Comparison of ENCODE assay signal across 15 cellular contexts in the genomic region with DNA sequence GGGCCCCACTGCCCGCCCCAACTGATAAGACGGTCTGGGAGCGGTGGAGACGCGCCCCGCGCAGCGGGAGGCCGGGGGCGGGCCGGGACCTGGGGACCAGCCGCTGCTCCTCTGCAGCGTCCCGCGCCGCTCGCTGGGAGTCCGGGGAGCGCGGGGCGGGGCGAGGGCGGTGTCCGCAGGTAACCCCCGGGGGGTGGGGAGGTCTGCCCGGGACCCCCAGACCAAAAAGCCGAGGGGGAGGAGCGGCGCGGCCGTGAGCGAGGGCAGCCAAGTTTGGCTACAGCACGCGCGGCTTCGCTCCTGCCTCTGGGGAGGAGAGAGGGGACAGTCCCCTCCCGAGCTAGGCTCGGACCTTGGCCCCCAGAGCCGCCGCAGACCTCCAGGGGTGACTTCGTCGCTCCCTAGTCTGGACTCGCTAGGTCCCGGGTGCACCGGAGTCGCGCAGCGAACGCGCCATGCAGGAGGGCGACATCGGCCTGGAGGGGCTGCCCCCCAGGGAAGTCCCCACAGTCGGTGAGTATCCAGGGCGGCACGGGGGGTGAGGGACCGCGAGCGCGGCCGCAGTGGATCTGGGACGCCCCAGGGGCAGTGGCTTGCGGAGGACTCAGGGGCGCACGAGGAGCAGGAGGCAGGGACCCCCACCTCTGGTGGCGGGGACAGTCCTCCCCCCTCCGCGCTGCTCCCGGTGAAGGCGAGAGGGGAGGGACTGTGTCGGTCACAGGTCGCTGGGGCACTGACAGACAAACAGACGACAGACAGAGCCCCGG.
A peak's percentile ranks its signal among the peaks of the same experiment; 100 is the strongest.
DNase-seq lines count a peak whose midpoint lies in the region; ATAC-seq, FAIRE-seq and TF ChIP-seq lines count a peak whose summit lies in the region.
"Had no signal": no experiment of that assay in that cellular context is flagged by ENCODE, and none has a peak within 500 bp of the region (broad histone marks: within the 10 kb centered on the region; RNA-seq: fewer than 3 reads in every experiment).

No MANE protein-coding gene starts in this region.

- intact Hi-C loops in K562 (cut with micrococcal nuclease) (no loop called here), prostate gland (cut with DNase I) (no loop called here)

- BruUV-seq in K562 (replicated peaks; lab: Mats Ljungman, UMichigan) = no TSS peak

- TF ChIP-seq POLR2A in K562 (conservative IDR thresholded peaks at IDR 0.05) (no peak), prostate gland (IDR thresholded peaks at IDR 0.05) (no peak)

- H3K27me3 ChIP-seq in BE2C (peaks cover 49% of the 10 kb centered on the region), K562 (ENCODE audit: control insufficient read depth in 2 of 2, insufficient read depth in 2 of 2, low read length in 2 of 2) (peaks cover 6 to 14% of the 10 kb centered on the region in 2 experiments; a peak in 4 of 5 replicates), prostate gland (replicated peaks; ENCODE audit: insufficient read depth) (peaks cover 12% of the 10 kb centered on the region)

- H3K9me3 ChIP-seq in BE2C = no peaks in the 10 kb centered on the region
- no peaks in the 10 kb centered on the region for H3K9me3 ChIP-seq in K562 (replicated peaks; ENCODE audit: control insufficient read depth, insufficient read depth, low read depth, low read length)
- H3K9me3 ChIP-seq in iPS-18c (ENCODE audit: control insufficient read depth, insufficient read depth, low read length) = no peaks in the 10 kb centered on the region
- H3K9me3 ChIP-seq in prostate gland = no peaks in the 10 kb centered on the region

- no peaks in the 10 kb centered on the region for H3K9me1 ChIP-seq in K562 (ENCODE audit: control insufficient read depth, insufficient read depth, low read length)

- no peaks in the 10 kb centered on the region for H3K79me2 ChIP-seq in K562 (ENCODE audit: control insufficient read depth, insufficient read depth, low read length)

- H3K4me1 ChIP-seq in BE2C = peaks cover 6% of the 10 kb centered on the region
- H3K4me1 ChIP-seq in K562 (replicated peaks in 1 of 2; ENCODE audit: control insufficient read depth in 2 of 2, insufficient read depth in 2 of 2, low read length in 2 of 2) = peaks cover 27 to 55% of the 10 kb centered on the region in 2 experiments; a peak in 4 of 5 replicates
- H3K4me1 ChIP-seq in prostate gland (replicated peaks) = peaks cover 4% of the 10 kb centered on the region

- TF ChIP-seq CTCF in BE2C (IDR thresholded peaks at IDR 0.05; ENCODE audit: low read depth, low read length) = no peak
- TF ChIP-seq CTCF in K562 (IDR thresholded peaks at IDR 0.05 in 2 of 3, conservative IDR thresholded peaks at IDR 0.05 in 1 of 3; ENCODE audit: insufficient read depth in 2 of 3, low read depth in 1 of 3, low read length in 3 of 3) = no peak
- no peak for TF ChIP-seq CTCF in prostate gland (IDR thresholded peaks at IDR 0.05)

- peak overlapping the region; percentile 35 for H3K4me2 ChIP-seq in K562 (ENCODE audit: insufficient read depth, low read length)

- H3K36me3 ChIP-seq in BE2C = no peaks in the 10 kb centered on the region
- no peaks in the 10 kb centered on the region for H3K36me3 ChIP-seq in K562 (ENCODE audit: control insufficient read depth, insufficient read depth, low read length)
- H3K36me3 ChIP-seq in prostate gland = no peaks in the 10 kb centered on the region

- H3K9ac ChIP-seq in K562 (ENCODE audit: insufficient read depth in 1 of 2, low read depth in 2 of 2, low read length in 2 of 2) = peak overlapping the region in 1 of 2 experiments; percentile 60; a peak in 3 of 4 replicates

- in situ Hi-C loops in K562 (cut with MboI) = no loop called here

- DNase-seq in BE2C (no peak), K562 (ENCODE audit: extremely low read depth in 1 of 4, low spot score in 3 of 4) (peak; percentile 63 to 89 (median 80)), prostate gland (ENCODE audit: low spot score) (no peak), NCI-H2029 (lab: John Stamatoyannopoulos, UW) (no peak), NCI-H526 treated with DMSO at 0.1 percent for 48 hours (lab: John Stamatoyannopoulos, UW) (no peak)
- DNase-seq: activated CD4-positive, alpha-beta T cell treated with anti-CD3 and anti-CD28 coated beads, Interleukin-2, amount 50 U/mL, for 1 hour; activated naive CD4-positive, alpha-beta T cell treated with anti-CD3 and anti-CD28 coated beads, Interleukin-2, amount 50 U/mL, for 16 hours; AML-193; hypothalamus; KG1; NCI-H524 had no signal

- WGBS in K562 (ENCODE audit: insufficient coverage, low coverage, missing lambda C conversion rate) = 15% methylated on average over 14 of the region's 73 CpGs
- 6% methylated on average over 42 of the region's 73 CpGs for WGBS in prostate gland

- H2AFZ ChIP-seq in K562 (ENCODE audit: low read depth, low read length) = peak overlapping the region; percentile 53; the same call in 1 of the 2 replicates

- CTCF ChIA-PET in K562 (lab: Yijun Ruan, JAX; ENCODE audit: low intra/inter-chr PET ratio) = no interaction called here

- no peak overlapping the region for H3K27ac ChIP-seq in K562 (ENCODE audit: extremely low read depth, low read depth, low read length)
- no peak overlapping the region for H3K27ac ChIP-seq in prostate gland
- H3K27ac ChIP-seq: SK-N-MC had no signal

- peaks cover 6% of the 10 kb centered on the region; the same call in 1 of the 2 replicates for H4K20me1 ChIP-seq in K562 (replicated peaks; ENCODE audit: control insufficient read depth, insufficient read depth, low read length)

- no peak for TF ChIP-seq EP300 in K562 (IDR thresholded peaks at IDR 0.05; ENCODE audit: low read length)

- POLR2A ChIA-PET in K562 (lab: Yijun Ruan, JAX) = no interaction called here

- ATAC-seq in K562 = peak; percentile 59
- no peak for ATAC-seq in GM18858 (IDR thresholded peaks at IDR 0.05; ENCODE audit: unreplicated experiment)
- no peak for ATAC-seq in GM19452 (IDR thresholded peaks at IDR 0.05; ENCODE audit: unreplicated experiment)

- H3K4me3 ChIP-seq in BE2C (ENCODE audit: low read depth, low read length) (peak overlapping the region; percentile 31), K562 (peak overlapping the region; percentile 13; the same call in 1 of the 2 replicates), iPS-18c (ENCODE audit: insufficient read depth, low read depth, low read length) (peak overlapping the region; percentile 53), prostate gland (peak overlapping the region; percentile 8 to 10)
- H3K4me3 ChIP-seq: SK-N-MC had no signal

- FAIRE-seq in K562 (lab: Jason Lieb, UNC) = no peak

- no peak for TF ChIP-seq RAD21 in K562 (CRISPR knock-in tag; conservative IDR thresholded peaks at IDR 0.05 in 1 of 2, IDR thresholded peaks at IDR 0.05 in 1 of 2)

TF ChIP-seq in K562, 482 proteins besides CTCF, POLR2A, EP300 and RAD21 (continues in another document):
- no peak for TF ChIP-seq SRSF9 (IDR thresholded peaks at IDR 0.05; ENCODE audit: borderline replicate concordance, low read depth, low read length)
- TF ChIP-seq PHF8 (IDR thresholded peaks at IDR 0.05; ENCODE audit: borderline replicate concordance, low read length) = peak; percentile 27; the same call in 1 of the 2 replicates
- TF ChIP-seq CAMTA2 (CRISPR knock-in tag; conservative IDR thresholded peaks at IDR 0.05) = no peak
- no peak for TF ChIP-seq NR1H2 (CRISPR knock-in tag; IDR thresholded peaks at IDR 0.05)
- TF ChIP-seq CCNT2 (IDR thresholded peaks at IDR 0.05; ENCODE audit: borderline replicate concordance, extremely low read depth, insufficient read length, low read depth, low read length) = peak; percentile 52
- no peak for TF ChIP-seq TAF7 (tag; IDR thresholded peaks at IDR 0.05)
- TF ChIP-seq SETDB1 (IDR thresholded peaks at IDR 0.05; ENCODE audit: low read length) = no peak
- TF ChIP-seq, protein P1, sequence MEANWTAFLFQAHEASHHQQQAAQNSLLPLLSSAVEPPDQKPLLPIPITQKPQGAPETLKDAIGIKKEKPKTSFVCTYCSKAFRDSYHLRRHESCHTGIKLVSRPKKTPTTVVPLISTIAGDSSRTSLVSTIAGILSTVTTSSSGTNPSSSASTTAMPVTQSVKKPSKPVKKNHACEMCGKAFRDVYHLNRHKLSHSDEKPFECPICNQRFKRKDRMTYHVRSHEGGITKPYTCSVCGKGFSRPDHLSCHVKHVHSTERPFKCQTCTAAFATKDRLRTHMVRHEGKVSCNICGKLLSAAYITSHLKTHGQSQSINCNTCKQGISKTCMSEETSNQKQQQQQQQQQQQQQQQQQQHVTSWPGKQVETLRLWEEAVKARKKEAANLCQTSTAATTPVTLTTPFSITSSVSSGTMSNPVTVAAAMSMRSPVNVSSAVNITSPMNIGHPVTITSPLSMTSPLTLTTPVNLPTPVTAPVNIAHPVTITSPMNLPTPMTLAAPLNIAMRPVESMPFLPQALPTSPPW (CRISPR knock-in tag; IDR thresholded peaks at IDR 0.05) = peak; percentile 50
- TF ChIP-seq RB1 (IDR thresholded peaks at IDR 0.05; ENCODE audit: low read depth) = 0 out of 2 replicates have a peak, but pooled peaks have one; percentile 29
- TF ChIP-seq ZBTB7A (IDR thresholded peaks at IDR 0.05; ENCODE audit: borderline replicate concordance, control insufficient read depth, low read depth, low read length) = peak; percentile 57; the same call in 1 of the 2 replicates
- TF ChIP-seq CBFA2T3 (IDR thresholded peaks at IDR 0.05) = peak; percentile 32; the same call in 1 of the 2 replicates
- peak; percentile 16; the same call in 1 of the 2 replicates for TF ChIP-seq CBFA2T2 (conservative IDR thresholded peaks at IDR 0.05)
- TF ChIP-seq, protein P2, sequence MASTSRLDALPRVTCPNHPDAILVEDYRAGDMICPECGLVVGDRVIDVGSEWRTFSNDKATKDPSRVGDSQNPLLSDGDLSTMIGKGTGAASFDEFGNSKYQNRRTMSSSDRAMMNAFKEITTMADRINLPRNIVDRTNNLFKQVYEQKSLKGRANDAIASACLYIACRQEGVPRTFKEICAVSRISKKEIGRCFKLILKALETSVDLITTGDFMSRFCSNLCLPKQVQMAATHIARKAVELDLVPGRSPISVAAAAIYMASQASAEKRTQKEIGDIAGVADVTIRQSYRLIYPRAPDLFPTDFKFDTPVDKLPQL (IDR thresholded peaks at IDR 0.05; ENCODE audit: extremely low read depth, insufficient read length) = no peak
- TF ChIP-seq DACH1 (IDR thresholded peaks at IDR 0.05; ENCODE audit: partially characterized antibody) = no peak

Comparison
In these comparisons a context has a peak if more than half of its experiments do, and no peak if none do; other contexts are left out.
1. DNase-seq: peak in K562 (4 of 4); none in BE2C (single experiment), prostate gland (single experiment), NCI-H2029 (single experiment) and NCI-H526 treated with DMSO at 0.1 percent for 48 hours (single experiment).
2. Peak in every context shown above with its lines, with median percentiles within 50 percentile points of each other: H3K4me3 ChIP-seq.